Comparison of ENCODE assay signal across 9 cellular contexts in the genomic region with DNA sequence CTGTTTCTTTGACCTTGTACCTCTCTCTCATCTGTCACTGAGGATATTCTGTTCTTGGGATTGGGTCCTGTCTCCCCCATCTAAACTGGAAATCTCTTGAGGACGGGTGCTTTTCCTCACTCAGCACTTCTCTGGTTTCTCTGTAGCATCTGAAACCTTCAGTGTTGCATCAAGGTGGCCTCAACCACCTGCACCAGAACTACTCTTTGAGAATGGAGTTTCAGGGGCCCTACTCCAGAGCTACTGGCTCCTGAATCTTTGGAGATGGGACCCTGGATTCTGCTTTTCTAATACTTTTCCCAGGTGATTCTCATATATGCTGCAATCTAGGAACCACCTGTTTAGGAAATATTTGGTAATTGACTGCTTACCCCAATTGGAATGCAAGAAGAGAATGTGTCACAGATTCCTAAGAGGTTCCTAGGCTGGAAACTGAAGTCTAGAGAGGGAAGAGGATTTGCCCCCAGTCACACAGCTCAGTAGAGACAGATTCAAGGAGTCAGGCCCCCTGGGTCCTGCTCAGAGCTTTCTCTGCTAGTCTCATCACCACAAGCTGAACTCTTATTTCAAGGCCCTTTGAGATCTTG. TPM values are rescaled to one million over a fixed set of nuclear protein-coding genes. Genes with fewer than 3 reads are reported as not detected.
DNase-seq lines count a peak whose midpoint lies in the region; ATAC-seq and TF ChIP-seq lines count a peak whose summit lies in the region.
"Had no signal": no experiment of that assay in that cellular context is flagged by ENCODE, and none has a peak within 500 bp of the region (broad histone marks: within the 10 kb centered on the region; RNA-seq: fewer than 3 reads in every experiment).

No MANE protein-coding gene starts in this region.

- H3K4me3 ChIP-seq in BE2C (ENCODE audit: low read depth, low read length), result no peak overlapping the region

- H3K4me3 Mint-ChIP-seq in CD4-positive, alpha-beta T cell, result peak overlapping the region; percentile 76
- peak overlapping the region; percentile 62 for H3K4me3 Mint-ChIP-seq in activated CD8-positive, alpha-beta T cell treated with anti-CD3 and anti-CD28 coated beads, Interleukin-2, amount 10 ng/mL, durations not matched to agents 7 days and 5 days

- peak; percentile 21 for ATAC-seq in CD4-positive, alpha-beta T cell (ENCODE audit: poor library complexity)
- ATAC-seq in GM19372 (IDR thresholded peaks at IDR 0.05; ENCODE audit: low read depth, unreplicated experiment), result peak; percentile 18
- ATAC-seq in HG03045 (IDR thresholded peaks at IDR 0.05; ENCODE audit: unreplicated experiment), result peak; percentile 40
- ATAC-seq in activated CD8-positive, alpha-beta T cell treated with anti-CD3 and anti-CD28 coated beads, Interleukin-2, amount 10 ng/mL, durations not matched to agents 7 days and 5 days, result peak; percentile 14

- peak overlapping the region; percentile 86 for H3K27ac Mint-ChIP-seq in CD4-positive, alpha-beta T cell
- peak overlapping the region; percentile 90 for H3K27ac Mint-ChIP-seq in activated CD8-positive, alpha-beta T cell treated with anti-CD3 and anti-CD28 coated beads, Interleukin-2, amount 10 ng/mL, durations not matched to agents 7 days and 5 days

- H3K27ac ChIP-seq in CD4-positive, alpha-beta T cell (ENCODE audit: low read depth, low read length), result peak overlapping the region; percentile 82

- POLR2A ChIA-PET in CD4-positive, alpha-beta T cell (lab: Charles Lee), result interaction anchor here (0.9 to 9.3 kb wide), 10 partner anchors 8 to 94 kb away, joined by 3 to 169 read pairs (median 7); a partner anchor contains a TSS
- POLR2A ChIA-PET in activated CD8-positive, alpha-beta T cell treated with anti-CD3 and anti-CD28 coated beads, Interleukin-2, amount 10 ng/mL, durations not matched to agents 7 days and 5 days (lab: Charles Lee), result interaction anchor here (1.3 to 6.2 kb wide), 7 partner anchors 8 to 20 kb away, joined by 4 to 60 read pairs (median 8); no protein-coding TSS in a partner anchor

- peaks cover 98% of the 10 kb centered on the region for H3K36me3 Mint-ChIP-seq in CD4-positive, alpha-beta T cell (ENCODE audit: low read depth)
- H3K36me3 Mint-ChIP-seq in activated CD8-positive, alpha-beta T cell treated with anti-CD3 and anti-CD28 coated beads, Interleukin-2, amount 10 ng/mL, durations not matched to agents 7 days and 5 days (ENCODE audit: low read depth), result peaks cover 99% of the 10 kb centered on the region

- no peak for DNase-seq in CD4-positive, alpha-beta T cell
- no peak for DNase-seq in activated CD8-positive, alpha-beta T cell treated with anti-CD3 and anti-CD28 coated beads, Interleukin-2, amount 10 ng/mL, durations not matched to agents 7 days and 5 days
- DNase-seq in DMS79 treated with DMSO at 0.1 percent for 48 hours (lab: John Stamatoyannopoulos, UW) (no peak), BE2C (no peak), NCI-H510A treated with DMSO at 0.1 percent for 48 hours (lab: John Stamatoyannopoulos, UW) (no peak)
- DNase-seq in central memory CD4-positive, alpha-beta T cell, result no peak

- no peak for TF ChIP-seq CTCF in CD4-positive, alpha-beta T cell (IDR thresholded peaks at IDR 0.05)
- TF ChIP-seq CTCF in BE2C (IDR thresholded peaks at IDR 0.05; ENCODE audit: low read depth, low read length), result no peak

- H3K36me3 ChIP-seq in BE2C, result no peaks in the 10 kb centered on the region

- H3K27me3 Mint-ChIP-seq in CD4-positive, alpha-beta T cell, result no peaks in the 10 kb centered on the region
- no peaks in the 10 kb centered on the region for H3K27me3 Mint-ChIP-seq in activated CD8-positive, alpha-beta T cell treated with anti-CD3 and anti-CD28 coated beads, Interleukin-2, amount 10 ng/mL, durations not matched to agents 7 days and 5 days (ENCODE audit: low read depth)

- no peaks in the 10 kb centered on the region for H3K9me3 Mint-ChIP-seq in CD4-positive, alpha-beta T cell
- no peaks in the 10 kb centered on the region for H3K9me3 Mint-ChIP-seq in activated CD8-positive, alpha-beta T cell treated with anti-CD3 and anti-CD28 coated beads, Interleukin-2, amount 10 ng/mL, durations not matched to agents 7 days and 5 days (ENCODE audit: insufficient read depth)

- H3K4me1 ChIP-seq in BE2C, result no peaks in the 10 kb centered on the region

- intact Hi-C loops in CD4-positive, alpha-beta T cell (cut with DNase I, micrococcal nuclease), result loop anchor here (1.0 to 2.0 kb wide), 3 partner anchors 11 to 13 kb away; no protein-coding TSS in a partner anchor

- H3K4me1 Mint-ChIP-seq in CD4-positive, alpha-beta T cell (ENCODE audit: low read depth), result peaks cover 100% of the 10 kb centered on the region
- H3K4me1 Mint-ChIP-seq in activated CD8-positive, alpha-beta T cell treated with anti-CD3 and anti-CD28 coated beads, Interleukin-2, amount 10 ng/mL, durations not matched to agents 7 days and 5 days (ENCODE audit: low read depth), result peaks cover 87% of the 10 kb centered on the region

- no peaks in the 10 kb centered on the region for H3K27me3 ChIP-seq in CD4-positive, alpha-beta T cell (ENCODE audit: control insufficient read depth, insufficient read depth, low read length)
- no peaks in the 10 kb centered on the region for H3K27me3 ChIP-seq in BE2C

- no peaks in the 10 kb centered on the region for H3K9me3 ChIP-seq in CD4-positive, alpha-beta T cell (ENCODE audit: control insufficient read depth, low read length)
- H3K9me3 ChIP-seq in BE2C, result no peaks in the 10 kb centered on the region

- CTCF ChIA-PET in CD4-positive, alpha-beta T cell (lab: Charles Lee), result interaction anchor here (0.7 to 15.8 kb wide), 7 partner anchors 8 to 49 kb away, joined by 3 to 236 read pairs (median 3); a partner anchor contains a TSS
- CTCF ChIA-PET in activated CD8-positive, alpha-beta T cell treated with anti-CD3 and anti-CD28 coated beads, Interleukin-2, amount 10 ng/mL, durations not matched to agents 7 days and 5 days (lab: Charles Lee), result interaction anchor here (1.2 to 23.3 kb wide), 5 partner anchors 10 to 101 kb away, joined by 3 to 728 read pairs (median 40); no protein-coding TSS in a partner anchor

RNA-seq across cellular contexts. Expression of a gene that starts 48.8 kb away (rescaled TPM):
- total RNA-seq in CD4-positive, alpha-beta T cell, result 10 to 100 TPM; 48.9 to 51.6 TPM
- 10 to 100 TPM; 41.6 to 45.1 TPM for total RNA-seq in activated CD8-positive, alpha-beta T cell treated with anti-CD3 and anti-CD28 coated beads, Interleukin-2, amount 10 ng/mL, durations not matched to agents 7 days and 5 days
- 24.4 TPM for polyA plus RNA-seq in BE2C (2012; ENCODE audit: insufficient read depth, insufficient read length, low read depth)

RNA-seq across cellular contexts. Expression of a gene that starts 56.1 kb away (rescaled TPM):
- 100 to 1,000 TPM; 153 to 156 TPM for total RNA-seq in CD4-positive, alpha-beta T cell
- total RNA-seq in activated CD8-positive, alpha-beta T cell treated with anti-CD3 and anti-CD28 coated beads, Interleukin-2, amount 10 ng/mL, durations not matched to agents 7 days and 5 days, result 100 to 1,000 TPM; 192 to 195 TPM
- polyA plus RNA-seq in BE2C (2012; ENCODE audit: insufficient read depth, insufficient read length, low read depth), result 1.3 TPM
- total RNA-seq: osteocyte had no signal
